10 cellular contexts compared by ENCODE assay signal in the genomic region with DNA sequence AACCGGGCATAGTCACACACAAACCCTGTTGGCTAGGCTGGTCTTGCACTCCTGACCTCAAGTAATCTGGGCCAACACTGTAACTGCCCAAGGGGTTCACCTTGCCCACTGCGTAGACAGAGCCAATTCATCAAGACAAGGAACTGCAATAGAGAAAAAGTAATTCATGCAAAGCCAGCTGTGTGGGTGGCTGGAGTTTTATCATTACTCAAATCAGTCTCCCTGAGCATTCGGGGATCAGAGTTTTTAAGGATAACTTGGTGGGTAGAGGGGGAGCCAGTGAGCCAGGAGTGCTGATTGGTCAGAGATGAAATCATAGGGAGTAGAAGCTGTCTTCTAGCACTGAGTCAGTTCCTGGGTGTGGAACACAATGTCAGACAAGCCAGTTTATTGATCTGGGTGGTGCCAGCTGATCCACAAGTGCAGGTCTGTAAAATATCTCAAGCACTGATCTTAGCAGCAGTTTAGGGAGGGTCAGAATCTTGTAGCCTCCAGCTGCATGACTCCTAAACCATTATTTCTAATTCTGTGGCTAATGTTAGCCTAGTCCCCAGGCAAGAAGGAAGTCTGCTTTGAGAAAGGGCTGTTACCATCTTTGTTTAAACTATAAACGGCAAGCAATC. TPM values are rescaled to one million over a fixed set of nuclear protein-coding genes. Genes with fewer than 3 reads are reported as not detected.
DNase-seq lines count a peak whose midpoint lies in the region; ATAC-seq, FAIRE-seq and TF ChIP-seq lines count a peak whose summit lies in the region.
"Had no signal": no experiment of that assay in that cellular context is flagged by ENCODE, and none has a peak within 500 bp of the region (broad histone marks: within the 10 kb centered on the region; RNA-seq: fewer than 3 reads in every experiment).

No MANE protein-coding gene starts in this region.

- intact Hi-C loops in head of caudate nucleus (cut with DNase I) = no loop called here

- no peak for FAIRE-seq in GM12892 (lab: Jason Lieb, UNC)

- ATAC-seq in HG02642 (IDR thresholded peaks at IDR 0.05; ENCODE audit: poor library complexity, unreplicated experiment) = no peak
- ATAC-seq in HG03442 (IDR thresholded peaks at IDR 0.05; ENCODE audit: unreplicated experiment) = no peak

- no peak for TF ChIP-seq POLR2A in GM12892 (IDR thresholded peaks at IDR 0.05; ENCODE audit: low read depth, low read length)

- DNase-seq in stimulated activated CD4-positive, alpha-beta T cell treated with anti-CD3 and anti-CD28 coated beads, Interleukin-1b, Interleukin-23, amount 100 ng/mL, for 48 hours = peak; percentile 43
- DNase-seq in stimulated activated CD4-positive, alpha-beta T cell treated with anti-CD3 and anti-CD28 coated beads, Interleukin-4, amount 100 ng/mL, for 4 hours = no peak
- DNase-seq in head of caudate nucleus = peak in 35 of 42 donors; percentile 20 to 88 (median 65)
- DNase-seq in GM12892 (ENCODE audit: insufficient read length) = no peak
- DNase-seq in activated CD4-positive, CD25-positive, alpha-beta regulatory T cell treated with anti-CD3 and anti-CD28 coated beads, Interleukin-2, amount 50 U/mL, for 72 hours = no peak
- DNase-seq: CD4-positive, alpha-beta T cell; right lobe of liver had no signal

- no peak for TF ChIP-seq CTCF in VCaP (conservative IDR thresholded peaks at IDR 0.05)

- peak overlapping the region; percentile 91 for H3K27ac ChIP-seq in VCaP
- H3K27ac ChIP-seq: right lobe of liver had no signal

RNA-seq across cellular contexts. Expression of gene FXYD4, which starts 15.6 kb away (rescaled TPM):
- not detected for polyA plus RNA-seq in GM12892 (2012; ENCODE audit: missing spikeins)

RNA-seq across cellular contexts. Expression of gene HNRNPF, which starts 53.1 kb away (rescaled TPM):
- polyA plus RNA-seq in GM12892 (2012; ENCODE audit: missing spikeins) = 192 TPM

Comparison
In these comparisons a context has a peak if more than half of its experiments do, and no peak if none do; other contexts are left out.
1. DNase-seq: peak in stimulated activated CD4-positive, alpha-beta T cell treated with anti-CD3 and anti-CD28 coated beads, Interleukin-1b, Interleukin-23, amount 100 ng/mL, for 48 hours (single experiment) and head of caudate nucleus (35 of 42); none in stimulated activated CD4-positive, alpha-beta T cell treated with anti-CD3 and anti-CD28 coated beads, Interleukin-4, amount 100 ng/mL, for 4 hours (0 of 2), GM12892 (single experiment) and activated CD4-positive, CD25-positive, alpha-beta regulatory T cell treated with anti-CD3 and anti-CD28 coated beads, Interleukin-2, amount 50 U/mL, for 72 hours (single experiment).